Comparison of ENCODE assay signal across 30 cellular contexts in the genomic region with DNA sequence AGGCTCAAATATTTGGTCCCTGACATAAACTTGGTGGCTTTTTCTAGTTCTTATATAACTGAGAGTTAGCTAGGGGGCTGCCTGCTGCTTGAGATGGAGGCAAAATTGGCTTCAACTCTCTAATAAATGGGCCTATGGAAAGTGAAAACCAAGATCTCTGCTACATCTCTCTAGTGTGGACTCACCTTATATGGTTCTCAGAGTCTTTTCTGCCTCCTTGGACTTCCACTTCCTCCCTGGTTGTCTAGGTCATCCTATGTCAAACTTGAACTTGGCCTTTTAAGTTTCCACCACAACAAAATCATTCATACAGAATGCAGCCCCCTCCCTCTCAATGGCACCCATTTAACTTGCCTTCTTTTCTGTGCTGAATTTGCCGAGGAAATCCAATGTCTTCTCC. TPM values are rescaled to one million over a fixed set of nuclear protein-coding genes. Genes with fewer than 3 reads are reported as not detected.
DNase-seq lines count a peak whose midpoint lies in the region; ATAC-seq and TF ChIP-seq lines count a peak whose summit lies in the region.
"Had no signal": no experiment of that assay in that cellular context is flagged by ENCODE, and none has a peak within 500 bp of the region (broad histone marks: within the 10 kb centered on the region; RNA-seq: fewer than 3 reads in every experiment).

No MANE protein-coding gene starts in this region.

- intact Hi-C loops in OCI-LY7 (cut with micrococcal nuclease; ENCODE audit: unreplicated experiment): no loop called here

- CTCF ChIA-PET in OCI-LY7 (lab: Charles Lee; ENCODE audit: unreplicated experiment): interaction anchor here (0.8 to 1.0 kb wide), 5 partner anchors 11 to 198 kb away, joined by 3 to 4 read pairs (median 3); no protein-coding TSS in a partner anchor

- no peaks in the 10 kb centered on the region for H3K36me3 ChIP-seq in BLaER1
- H3K36me3 ChIP-seq in OCI-LY7 (ENCODE audit: insufficient read depth, low read length): no peaks in the 10 kb centered on the region
- H3K36me3 ChIP-seq: adrenal gland, HAP-1, neural progenitor cell, right atrium auricular region, tibial artery had no signal

- H3K4me3 ChIP-seq in BLaER1: no peak overlapping the region
- H3K4me3 ChIP-seq in OCI-LY7 (ENCODE audit: low read depth, low read length, poor library complexity, severe bottlenecking): no peak overlapping the region
- H3K4me3 ChIP-seq: adrenal gland, HAP-1, neural progenitor cell, right atrium auricular region, tibial artery had no signal

- no peak overlapping the region for H3K27ac ChIP-seq in BLaER1
- H3K27ac ChIP-seq in OCI-LY7 (ENCODE audit: low read depth, low read length, poor library complexity, severe bottlenecking): no peak overlapping the region
- H3K27ac ChIP-seq: adrenal gland, neural progenitor cell, right atrium auricular region, tibial artery had no signal

- no peaks in the 10 kb centered on the region for H3K27me3 ChIP-seq in BLaER1
- H3K27me3 ChIP-seq: adrenal gland, neural progenitor cell, right atrium auricular region had no signal

- BruUV-seq in OCI-LY7 (replicated peaks; lab: Mats Ljungman, UMichigan): no TSS peak

- no peak for DNase-seq in OCI-LY7 (ENCODE audit: low spot score)
- no peak for DNase-seq in NCI-H526 (lab: John Stamatoyannopoulos, UW)
- no peak for DNase-seq in COR-L47 (lab: John Stamatoyannopoulos, UW)
- no peak for DNase-seq in dedifferentiated amniotic fluid mesenchymal stem cell (ENCODE audit: extremely low spot score)
- no peak for DNase-seq in NK-92 (lab: John Stamatoyannopoulos, UW; ENCODE audit: unreplicated experiment)
- DNase-seq: activated CD4-positive, alpha-beta memory T cell treated with anti-CD3 and anti-CD28 coated beads for 36 hours; activated CD4-positive, CD25-positive, alpha-beta regulatory T cell treated with anti-CD3 and anti-CD28 coated beads, Interleukin-2, amount 50 U/mL, for 72 hours; activated naive CD4-positive, alpha-beta T cell treated with Interleukin-2 at 50 U/mL for 16 hours; adrenal gland; CD4-positive, alpha-beta memory T cell; cerebellar nuclear complex; DMS153; NCI-H1105; NCI-H187 treated with DMSO at 0.1 percent for 48 hours; NCI-H2171 treated with DMSO at 0.1 percent for 48 hours; NCI-H510A; NK-92 treated with Interleukin-12 subunit alpha and Interleukin-12 subunit beta, amount 100 ng/mL, for 24 hours; Right ventricle myocardium superior; small intestine; tibial artery had no signal

- H4K20me1 ChIP-seq in BLaER1 (no peaks in the 10 kb centered on the region), OCI-LY7 (ENCODE audit: insufficient read depth, low read length) (no peaks in the 10 kb centered on the region)

- no peaks in the 10 kb centered on the region for H3K9me2 ChIP-seq in OCI-LY7 (ENCODE audit: insufficient read depth, low read length)

- H3K4me2 ChIP-seq in BLaER1 (peak overlapping the region; percentile 1; the same call in 1 of the 2 replicates), OCI-LY7 (ENCODE audit: low read length) (peak overlapping the region; percentile 1; the same call in 1 of the 2 replicates)
- H3K4me2 ChIP-seq: neural progenitor cell had no signal

- no peak overlapping the region for H3K9ac ChIP-seq in BLaER1
- H3K9ac ChIP-seq: neural progenitor cell had no signal

- ATAC-seq in GM18517 (IDR thresholded peaks at IDR 0.05; ENCODE audit: unreplicated experiment) (peak; percentile 46), HG02870 (IDR thresholded peaks at IDR 0.05; ENCODE audit: unreplicated experiment) (peak; percentile 30)
- ATAC-seq: HepG2, SK-N-SH treated with all-trans-retinoic acid at 6 μM for 48 hours had no signal

- no peak for TF ChIP-seq CTCF in OCI-LY7 (conservative IDR thresholded peaks at IDR 0.05; ENCODE audit: low read length)

- peak overlapping the region; percentile 75 for H2AFZ ChIP-seq in OCI-LY7 (ENCODE audit: low read length)
- H2AFZ ChIP-seq: neural progenitor cell had no signal

- POLR2A ChIA-PET in OCI-LY7 (lab: Charles Lee): interaction anchor here (3.1 to 3.6 kb wide), 2 partner anchors 20 to 197 kb away, joined by 13 to 15 read pairs; no protein-coding TSS in a partner anchor

- H3K79me2 ChIP-seq in OCI-LY7 (ENCODE audit: insufficient read depth, low read depth, low read length): no peaks in the 10 kb centered on the region

- peaks cover 6% of the 10 kb centered on the region; the same call in 1 of the 2 replicates for H3K9me3 ChIP-seq in BLaER1
- H3K9me3 ChIP-seq in OCI-LY7 (ENCODE audit: low read length): no peaks in the 10 kb centered on the region
- H3K9me3 ChIP-seq: adrenal gland, HAP-1, right atrium auricular region, tibial artery had no signal

- peaks cover 48% of the 10 kb centered on the region for H3K4me1 ChIP-seq in BLaER1
- peaks cover 34% of the 10 kb centered on the region for H3K4me1 ChIP-seq in OCI-LY7 (ENCODE audit: insufficient read depth, low read length, poor library complexity, severe bottlenecking)
- H3K4me1 ChIP-seq: HAP-1, neural progenitor cell had no signal

RNA-seq across cellular contexts. Expression of a gene that starts 23.9 kb away (rescaled TPM):
- total RNA-seq in OCI-LY7 (2014; rRNA removed; shearing (Covaris generic)): 18.6 and 22.3 TPM in 2 replicates
- total RNA-seq in OCI-LY7 (2022): 37.7 and 43.8 TPM in 2 replicates
- total RNA-seq: HepG2, LHCN-M2, myocyte had no signal
